1 cellular context compared by ENCODE assay signal in genomic region chr9:125370786-125371185, GRCh38.
TF ChIP-seq lines count a peak whose summit lies in the region.

No MANE protein-coding gene starts in this region.

TF ChIP-seq in WTC11, 78 proteins besides CTCF, POLR2A, EP300 and RAD21 (continued from another document):
- no peak for TF ChIP-seq AR (CRISPR knock-in tag; IDR thresholded peaks at IDR 0.05)
- no peak for TF ChIP-seq NFATC4 (CRISPR knock-in tag; IDR thresholded peaks at IDR 0.05)
- TF ChIP-seq USF2 (CRISPR knock-in tag; IDR thresholded peaks at IDR 0.05) = no peak
- TF ChIP-seq ZSCAN18 (CRISPR knock-in tag; IDR thresholded peaks at IDR 0.05) = no peak
- TF ChIP-seq ATF6 (CRISPR knock-in tag; IDR thresholded peaks at IDR 0.05) = no peak
- no peak for TF ChIP-seq E2F5 (CRISPR knock-in tag; IDR thresholded peaks at IDR 0.05)
- no peak for TF ChIP-seq NFE2L1 (CRISPR knock-in tag; IDR thresholded peaks at IDR 0.05)
TF ChIP-seq in WTC11: peak in this region for 0.
